Comparison of ENCODE assay signal across 16 cellular contexts in genomic region chr17:77502626-77503292, GRCh38.
DNase-seq lines count a peak whose midpoint lies in the region; ATAC-seq and TF ChIP-seq lines count a peak whose summit lies in the region.
"Had no signal": no experiment of that assay in that cellular context is flagged by ENCODE, and none has a peak within 500 bp of the region (broad histone marks: within the 10 kb centered on the region; RNA-seq: fewer than 3 reads in every experiment).

No MANE protein-coding gene starts in this region.

- no peaks in the 10 kb centered on the region for H3K9me3 Mint-ChIP-seq in activated naive CD4-positive, alpha-beta T cell treated with anti-CD3 and anti-CD28 coated beads for 36 hours
- H3K9me3 Mint-ChIP-seq in glutamatergic neuron (ENCODE audit: unreplicated experiment) = peaks cover 8% of the 10 kb centered on the region
- no peaks in the 10 kb centered on the region for H3K9me3 Mint-ChIP-seq in stimulated activated naive B cell treated with anti-CD40 and anti-IgM and Interleukin-4, amounts not matched to agents 10 μg/mL and 1 μg/mL and 100 μg/mL, for 72 hours
- H3K9me3 Mint-ChIP-seq: mesothelial cell of epicardium had no signal

- ATAC-seq in stimulated activated naive B cell treated with anti-CD40 and anti-IgM and Interleukin-4, amounts not matched to agents 10 μg/mL and 1 μg/mL and 100 μg/mL, for 72 hours (replicated peaks) = no peak
- ATAC-seq in GM19452 (IDR thresholded peaks at IDR 0.05; ENCODE audit: unreplicated experiment) = no peak
- no peak for ATAC-seq in GM21619 (IDR thresholded peaks at IDR 0.05; ENCODE audit: unreplicated experiment)

- TF ChIP-seq CTCF in RWPE1 (conservative IDR thresholded peaks at IDR 0.05; ENCODE audit: low read depth) (no peak), glutamatergic neuron (IDR thresholded peaks at IDR 0.05; ENCODE audit: partially characterized antibody, unreplicated experiment) (no peak)

- POLR2A ChIA-PET in RWPE1 (lab: Yijun Ruan, JAX; ENCODE audit: low non-redundant PET) = no interaction called here

- H3K27me3 Mint-ChIP-seq in activated naive CD4-positive, alpha-beta T cell treated with anti-CD3 and anti-CD28 coated beads for 36 hours (ENCODE audit: low read depth) = no peaks in the 10 kb centered on the region
- H3K27me3 Mint-ChIP-seq in glutamatergic neuron (ENCODE audit: unreplicated experiment) = peaks cover 8% of the 10 kb centered on the region
- no peaks in the 10 kb centered on the region for H3K27me3 Mint-ChIP-seq in stimulated activated naive B cell treated with anti-CD40 and anti-IgM and Interleukin-4, amounts not matched to agents 10 μg/mL and 1 μg/mL and 100 μg/mL, for 72 hours

- H3K27ac ChIP-seq in RWPE1 = peak overlapping the region; percentile 13

- no peak for DNase-seq in activated naive CD4-positive, alpha-beta T cell treated with anti-CD3 and anti-CD28 coated beads for 36 hours
- DNase-seq in activated naive CD4-positive, alpha-beta T cell treated with anti-CD3 and anti-CD28 coated beads, Interleukin-2, amount 50 U/mL, for 16 hours = no peak
- DNase-seq in RWPE1 (ENCODE audit: low spot score) (no peak), glutamatergic neuron (peak; percentile 11), NOMO-1 treated with DMSO at 0.1 percent for 48 hours (lab: John Stamatoyannopoulos, UW; ENCODE audit: unreplicated experiment) (no peak)
- DNase-seq in stimulated activated naive B cell treated with anti-CD40 and anti-IgM and Interleukin-4, amounts not matched to agents 10 μg/mL and 1 μg/mL and 100 μg/mL, for 72 hours = no peak
- DNase-seq: ACHN, amniotic stem cell, hypothalamus, NCI-H1930, NCI-H510A, retina, Right ventricle myocardium superior had no signal

- H3K27ac Mint-ChIP-seq in activated naive CD4-positive, alpha-beta T cell treated with anti-CD3 and anti-CD28 coated beads for 36 hours = peak overlapping the region; percentile 41
- no peak overlapping the region for H3K27ac Mint-ChIP-seq in glutamatergic neuron (ENCODE audit: unreplicated experiment)
- H3K27ac Mint-ChIP-seq in stimulated activated naive B cell treated with anti-CD40 and anti-IgM and Interleukin-4, amounts not matched to agents 10 μg/mL and 1 μg/mL and 100 μg/mL, for 72 hours = peak overlapping the region; percentile 57
- H3K27ac Mint-ChIP-seq: mesothelial cell of epicardium had no signal

- H3K4me3 Mint-ChIP-seq in activated naive CD4-positive, alpha-beta T cell treated with anti-CD3 and anti-CD28 coated beads for 36 hours = no peak overlapping the region
- no peak overlapping the region for H3K4me3 Mint-ChIP-seq in glutamatergic neuron (ENCODE audit: unreplicated experiment)
- no peak overlapping the region for H3K4me3 Mint-ChIP-seq in stimulated activated naive B cell treated with anti-CD40 and anti-IgM and Interleukin-4, amounts not matched to agents 10 μg/mL and 1 μg/mL and 100 μg/mL, for 72 hours
- H3K4me3 Mint-ChIP-seq: mesothelial cell of epicardium had no signal

- CTCF ChIA-PET in activated naive CD4-positive, alpha-beta T cell treated with anti-CD3 and anti-CD28 coated beads for 36 hours (lab: Charles Lee) = no interaction called here
- CTCF ChIA-PET in RWPE1 (lab: Yijun Ruan, JAX) = interaction anchor here (0.7 kb wide), 1 partner anchor 40 kb away, joined by 3 read pairs; no protein-coding TSS in a partner anchor

- H3K36me3 Mint-ChIP-seq in activated naive CD4-positive, alpha-beta T cell treated with anti-CD3 and anti-CD28 coated beads for 36 hours (ENCODE audit: low read depth) = peaks cover 21% of the 10 kb centered on the region
- peaks cover 4% of the 10 kb centered on the region for H3K36me3 Mint-ChIP-seq in glutamatergic neuron (ENCODE audit: unreplicated experiment)
- peaks cover 25 to 45% of the 10 kb centered on the region in 2 donors for H3K36me3 Mint-ChIP-seq in stimulated activated naive B cell treated with anti-CD40 and anti-IgM and Interleukin-4, amounts not matched to agents 10 μg/mL and 1 μg/mL and 100 μg/mL, for 72 hours

- no peaks in the 10 kb centered on the region for H3K4me1 Mint-ChIP-seq in activated naive CD4-positive, alpha-beta T cell treated with anti-CD3 and anti-CD28 coated beads for 36 hours (ENCODE audit: low read depth)
- peaks cover 3% of the 10 kb centered on the region for H3K4me1 Mint-ChIP-seq in glutamatergic neuron (ENCODE audit: low read depth, unreplicated experiment)
- H3K4me1 Mint-ChIP-seq in stimulated activated naive B cell treated with anti-CD40 and anti-IgM and Interleukin-4, amounts not matched to agents 10 μg/mL and 1 μg/mL and 100 μg/mL, for 72 hours = peaks cover 0 to 1% of the 10 kb centered on the region in 2 donors
- H3K4me1 Mint-ChIP-seq: mesothelial cell of epicardium had no signal

- intact Hi-C loops in activated naive CD4-positive, alpha-beta T cell treated with anti-CD3 and anti-CD28 coated beads for 36 hours (cut with micrococcal nuclease) = no loop called here
